ENCODE assay signal across 8 cellular contexts in genomic region chr15:42133892-42134502, GRCh38. TPM values are rescaled to one million over a fixed set of nuclear protein-coding genes. Genes with fewer than 3 reads are reported as not detected.
DNase-seq lines count a peak whose midpoint lies in the region; FAIRE-seq lines count a peak whose summit lies in the region.

No MANE protein-coding gene starts in this region.

- no peak overlapping the region for H3K27ac ChIP-seq in SJSA1

- H3K4me3 ChIP-seq in Jurkat, Clone E6-1 (ENCODE audit: low read length): no peak overlapping the region
- no peak overlapping the region for H3K4me3 ChIP-seq in SJSA1

- peaks cover 6% of the 10 kb centered on the region; the same call in 1 of the 2 replicates for H3K27me3 ChIP-seq in SJSA1 (replicated peaks)

- H3K4me1 ChIP-seq in SJSA1 (replicated peaks): peaks cover 6% of the 10 kb centered on the region

- FAIRE-seq in frontal cortex (lab: Jason Lieb, UNC): no peak

- no peaks in the 10 kb centered on the region for H3K36me3 ChIP-seq in SJSA1

- peak; percentile 20 for DNase-seq in DMS114 treated with DMSO at 0.1 percent for 48 hours (lab: John Stamatoyannopoulos, UW; ENCODE audit: unreplicated experiment)
- DNase-seq in Jurkat, Clone E6-1 (ENCODE audit: low read depth, low spot score): peak; percentile 35
- peak; percentile 57 to 78 for DNase-seq in SJSA1 (ENCODE audit: low read depth in 1 of 2, low spot score in 2 of 2)
- peak; percentile 52 for DNase-seq in activated naive CD4-positive, alpha-beta T cell treated with anti-CD3 and anti-CD28 coated beads, Interleukin-2, amount 50 U/mL, for 16 hours
- peak; percentile 90 for DNase-seq in islet precursor cell
- peak; percentile 7 for DNase-seq in stimulated activated CD8-positive, alpha-beta memory T cell treated with anti-CD3 and anti-CD28 coated beads, Interleukin-12 subunit alpha, Interleukin-12 subunit beta, amount 100 ng/mL, for 1 hour (ENCODE audit: low read depth)
- DNase-seq in frontal cortex (ENCODE audit: low spot score in 2 of 2): no peak
- no peak for DNase-seq in putamen (ENCODE audit: low spot score)

- H3K9me3 ChIP-seq in SJSA1 (replicated peaks): no peaks in the 10 kb centered on the region

RNA-seq across cellular contexts. Expression of gene PLA2G4F, which starts 22.4 kb away (rescaled TPM):
- polyA plus RNA-seq in Jurkat, Clone E6-1 (2012; ENCODE audit: insufficient read depth, insufficient read length): not detected
- total RNA-seq in SJSA1 (2014; rRNA removed; shearing (Covaris generic)): not detected in 2 replicates
- total RNA-seq in frontal cortex: not detected

RNA-seq across cellular contexts. Expression of gene PLA2G4D, which starts 39.6 kb away (rescaled TPM):
- not detected for polyA plus RNA-seq in Jurkat, Clone E6-1 (2012; ENCODE audit: insufficient read depth, insufficient read length)
- total RNA-seq in SJSA1 (2014; rRNA removed; shearing (Covaris generic)): not detected in 2 replicates
- under 0.01 TPM for total RNA-seq in frontal cortex

Comparison
In these comparisons a context has a peak if more than half of its experiments do, and no peak if none do; other contexts are left out.
1. DNase-seq: peak in DMS114 treated with DMSO at 0.1 percent for 48 hours (single experiment), Jurkat, Clone E6-1 (single experiment), SJSA1 (2 of 2), activated naive CD4-positive, alpha-beta T cell treated with anti-CD3 and anti-CD28 coated beads, Interleukin-2, amount 50 U/mL, for 16 hours (single experiment), islet precursor cell (single experiment) and stimulated activated CD8-positive, alpha-beta memory T cell treated with anti-CD3 and anti-CD28 coated beads, Interleukin-12 subunit alpha, Interleukin-12 subunit beta, amount 100 ng/mL, for 1 hour (single experiment); none in frontal cortex (0 of 2) and putamen (single experiment).